13 cellular contexts compared by ENCODE assay signal in genomic region chr9:3760031-3760430, GRCh38.
DNase-seq lines count a peak whose midpoint lies in the region; ATAC-seq and TF ChIP-seq lines count a peak whose summit lies in the region.
"Had no signal": no experiment of that assay in that cellular context is flagged by ENCODE, and none has a peak within 500 bp of the region (broad histone marks: within the 10 kb centered on the region; RNA-seq: fewer than 3 reads in every experiment).

No MANE protein-coding gene starts in this region.

- H3K27me3 ChIP-seq in neutrophil = no peaks in the 10 kb centered on the region

- no peak for ATAC-seq in HG03354 (IDR thresholded peaks at IDR 0.05; ENCODE audit: poor library complexity, severe bottlenecking, unreplicated experiment)
- ATAC-seq: stimulated activated memory B cell treated with anti-CD40 and anti-IgM and Interleukin-4, amounts not matched to agents 10 μg/mL and 1 μg/mL and 100 μg/mL, for 72 hours had no signal

- H3K4me1 ChIP-seq in neutrophil (ENCODE audit: control insufficient read depth in 1 of 2, insufficient read depth in 1 of 2, low read depth in 1 of 2, low read length in 1 of 2) = peaks cover 13 to 21% of the 10 kb centered on the region in 2 experiments

- DNase-seq in H4 (ENCODE audit: low spot score) (peak; percentile 6), NCI-H2171 treated with DMSO at 0.1 percent for 48 hours (lab: John Stamatoyannopoulos, UW) (peak; percentile 80), epithelial cell of proximal tubule (ENCODE audit: low read depth) (no peak), SW 1271 (lab: John Stamatoyannopoulos, UW) (no peak)
- DNase-seq in activated CD8-positive, alpha-beta memory T cell treated with anti-CD3 and anti-CD28 coated beads for 24 hours = no peak
- DNase-seq: activated CD4-positive, alpha-beta T cell treated with anti-CD3 and anti-CD28 coated beads, Interleukin-2, amount 50 U/mL, for 4 hours; activated effector memory CD4-positive, alpha-beta T cell treated with Interleukin-2 at 50 U/mL for 16 hours; Caco-2; erythroblast; T-helper 1 cell had no signal

- no peaks in the 10 kb centered on the region for H3K9me3 ChIP-seq in neutrophil
- H3K9me3 ChIP-seq: Caco-2 had no signal

- peak overlapping the region; percentile 7 for H3K4me3 ChIP-seq in epithelial cell of proximal tubule (ENCODE audit: low read depth, low read length)
- H3K4me3 ChIP-seq in neutrophil (ENCODE audit: low read depth in 1 of 2, low read length in 1 of 2) = no peak overlapping the region

- H3K36me3 ChIP-seq in neutrophil = no peaks in the 10 kb centered on the region

- peak overlapping the region; percentile 66 for H3K27ac ChIP-seq in neutrophil

- TF ChIP-seq CTCF in epithelial cell of proximal tubule (conservative IDR thresholded peaks at IDR 0.05; ENCODE audit: low read depth, low read length) (peak; percentile 21), neutrophil (IDR thresholded peaks at IDR 0.05) (no peak)

Comparison
In these comparisons a context has a peak if more than half of its experiments do, and no peak if none do; other contexts are left out.
1. DNase-seq: peak in H4 (single experiment) and NCI-H2171 treated with DMSO at 0.1 percent for 48 hours (single experiment); none in epithelial cell of proximal tubule (single experiment), activated CD8-positive, alpha-beta memory T cell treated with anti-CD3 and anti-CD28 coated beads for 24 hours (single experiment) and SW 1271 (0 of 2).